ENCODE assay signal across 8 cellular contexts in the genomic region with DNA sequence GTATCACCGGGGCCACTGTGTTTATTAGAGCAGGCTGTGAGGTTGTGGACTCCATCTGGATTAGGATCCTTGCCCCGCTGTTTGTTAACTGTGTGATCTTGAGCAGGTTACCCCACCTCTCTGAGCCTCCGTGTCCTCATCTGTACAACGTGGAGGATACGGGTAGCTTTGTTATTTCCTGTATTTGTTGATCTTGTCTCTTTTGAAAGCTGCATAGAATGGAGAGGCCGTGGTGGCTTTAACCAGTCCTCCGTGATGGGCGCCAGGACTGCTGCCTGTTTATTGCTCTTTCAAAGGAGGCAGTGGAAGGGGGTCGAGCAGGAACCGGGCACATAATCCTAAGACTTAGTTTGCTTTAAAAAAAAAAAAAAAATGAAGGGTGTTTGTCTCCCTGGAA. TPM values are rescaled to one million over a fixed set of nuclear protein-coding genes. Genes with fewer than 3 reads are reported as not detected.
A peak's percentile ranks its signal among the peaks of the same experiment; 100 is the strongest.
DNase-seq lines count a peak whose midpoint lies in the region; ATAC-seq, FAIRE-seq and TF ChIP-seq lines count a peak whose summit lies in the region.

No MANE protein-coding gene starts in this region.

- peaks cover 8 to 20% of the 10 kb centered on the region in 2 donors for H3K36me3 Mint-ChIP-seq in CD4-positive, alpha-beta memory T cell
- H3K36me3 Mint-ChIP-seq in MCF 10A (ENCODE audit: insufficient read depth, unreplicated experiment) (peaks cover 15% of the 10 kb centered on the region), neural crest cell (ENCODE audit: low read depth) (peaks cover 5% of the 10 kb centered on the region)

- no peaks in the 10 kb centered on the region for H3K9me3 ChIP-seq in CD4-positive, alpha-beta memory T cell (ENCODE audit: control insufficient read depth in 1 of 2, low read length in 2 of 2)
- no peaks in the 10 kb centered on the region for H3K9me3 ChIP-seq in OCI-LY1 (ENCODE audit: low read length)

- intact Hi-C loops in CD4-positive, alpha-beta memory T cell (cut with micrococcal nuclease), result loop anchor here (1.0 kb wide), 2 partner anchors 112 to 141 kb away; a partner anchor contains a TSS
- intact Hi-C loops in MCF 10A (cut with micrococcal nuclease), result loop anchor here (1.0 to 5.0 kb wide), 4 partner anchors 23 to 140 kb away; a partner anchor contains a TSS

- H3K4me3 Mint-ChIP-seq in CD4-positive, alpha-beta memory T cell, result peak overlapping the region; percentile 12 to 83 (median 56)
- H3K4me3 Mint-ChIP-seq in MCF 10A (ENCODE audit: unreplicated experiment) (no peak overlapping the region), neural crest cell (no peak overlapping the region)

- POLR2A ChIA-PET in CD4-positive, alpha-beta memory T cell (lab: Charles Lee; ENCODE audit: partially characterized antibody), result interaction anchor here (0.7 to 3.3 kb wide), 5 partner anchors 16 to 141 kb away, joined by 3 to 26 read pairs (median 4); a partner anchor contains a TSS
- POLR2A ChIA-PET in MCF 10A (lab: Yijun Ruan, JAX), result interaction anchor here (0.6 to 2.5 kb wide), 17 partner anchors 20 to 140 kb away, joined by 3 to 22 read pairs (median 4); a partner anchor contains a TSS

- no TSS peak for BruUV-seq in MCF 10A (replicated peaks; lab: Mats Ljungman, UMichigan)

- peaks cover 0 to 5% (median 0%) of the 10 kb centered on the region in 8 donors for H3K9me3 Mint-ChIP-seq in CD4-positive, alpha-beta memory T cell
- H3K9me3 Mint-ChIP-seq in MCF 10A (ENCODE audit: unreplicated experiment) (no peaks in the 10 kb centered on the region), neural crest cell (peaks cover 4% of the 10 kb centered on the region)

- no peaks in the 10 kb centered on the region for H3K79me2 ChIP-seq in OCI-LY1 (ENCODE audit: insufficient read depth, low read length)

- no peak for FAIRE-seq in D721Med (lab: Jason Lieb, UNC)

- H3K4me2 ChIP-seq in OCI-LY1 (ENCODE audit: low read length), result peak overlapping the region; percentile 42

- H3F3A ChIP-seq in OCI-LY1 (ENCODE audit: insufficient read depth, low read length), result peaks cover 10% of the 10 kb centered on the region

- peak overlapping the region; percentile 82 to 96 (median 89) for H3K27ac Mint-ChIP-seq in CD4-positive, alpha-beta memory T cell
- peak overlapping the region; percentile 96 for H3K27ac Mint-ChIP-seq in MCF 10A (ENCODE audit: low read depth, unreplicated experiment)
- H3K27ac Mint-ChIP-seq in neural crest cell (ENCODE audit: unreplicated experiment), result peak overlapping the region; percentile 99

- H3K9me2 ChIP-seq in OCI-LY1 (ENCODE audit: low read depth, low read length), result no peaks in the 10 kb centered on the region

- CTCF ChIA-PET in CD4-positive, alpha-beta memory T cell (lab: Charles Lee; ENCODE audit: partially characterized antibody), result interaction anchor here (1.0 to 3.1 kb wide), 3 partner anchors 23 to 114 kb away, joined by 3 to 21 read pairs (median 10); a partner anchor contains a TSS
- CTCF ChIA-PET in MCF 10A (lab: Yijun Ruan, JAX), result interaction anchor here (0.6 to 6.3 kb wide), 18 partner anchors 8 to 665 kb away, joined by 3 to 60 read pairs (median 4); a partner anchor contains a TSS

- no peaks in the 10 kb centered on the region for H4K20me1 ChIP-seq in OCI-LY1 (ENCODE audit: insufficient read depth, low read length)

- no peak overlapping the region for H3K27ac ChIP-seq in CD4-positive, alpha-beta memory T cell (ENCODE audit: low read depth, low read length)
- H3K27ac ChIP-seq in OCI-LY1 (ENCODE audit: low read depth, low read length, poor library complexity, severe bottlenecking), result peak overlapping the region; percentile 95

- no peaks in the 10 kb centered on the region for H3K27me3 ChIP-seq in CD4-positive, alpha-beta memory T cell (ENCODE audit: insufficient read depth, low read length)
- no peaks in the 10 kb centered on the region for H3K27me3 ChIP-seq in OCI-LY1 (ENCODE audit: insufficient read depth, low read length)

- H3K4me1 Mint-ChIP-seq in CD4-positive, alpha-beta memory T cell, result peaks cover 16 to 32% (median 20%) of the 10 kb centered on the region in 4 donors
- H3K4me1 Mint-ChIP-seq in MCF 10A (ENCODE audit: insufficient read depth, unreplicated experiment), result peaks cover 16% of the 10 kb centered on the region
- H3K4me1 Mint-ChIP-seq in neural crest cell, result peaks cover 36% of the 10 kb centered on the region

- H3K27me3 Mint-ChIP-seq in CD4-positive, alpha-beta memory T cell, result no peaks in the 10 kb centered on the region
- H3K27me3 Mint-ChIP-seq in MCF 10A (ENCODE audit: insufficient read depth, unreplicated experiment), result no peaks in the 10 kb centered on the region
- no peaks in the 10 kb centered on the region for H3K27me3 Mint-ChIP-seq in neural crest cell (ENCODE audit: low read depth)

- TF ChIP-seq CTCF in OCI-LY1 (IDR thresholded peaks at IDR 0.05; ENCODE audit: low read length), result no peak
- TF ChIP-seq CTCF in MCF 10A (IDR thresholded peaks at IDR 0.05; ENCODE audit: unreplicated experiment), result no peak
- TF ChIP-seq CTCF in neural crest cell (conservative IDR thresholded peaks at IDR 0.05), result no peak
- no peak for TF ChIP-seq CTCF in D721Med (IDR thresholded peaks at IDR 0.05; ENCODE audit: insufficient read depth, missing control alignments)

- no peaks in the 10 kb centered on the region for H3K36me3 ChIP-seq in CD4-positive, alpha-beta memory T cell (ENCODE audit: insufficient read depth, low read length)
- peaks cover 10% of the 10 kb centered on the region; the same call in 1 of the 2 replicates for H3K36me3 ChIP-seq in OCI-LY1 (ENCODE audit: insufficient read depth, low read length)

- no peak overlapping the region for H2AFZ ChIP-seq in OCI-LY1 (ENCODE audit: low read length)

- ATAC-seq in HG03108 (IDR thresholded peaks at IDR 0.05; ENCODE audit: unreplicated experiment), result no peak

- H3K9ac ChIP-seq in OCI-LY1 (ENCODE audit: low read length), result peak overlapping the region; percentile 54

- peak in 1 of 5 donors; percentile 7 for DNase-seq in CD4-positive, alpha-beta memory T cell
- DNase-seq in MCF 10A (ENCODE audit: unreplicated experiment) (no peak), neural crest cell (ENCODE audit: low read depth, low spot score) (no peak), globus pallidus (ENCODE audit: low spot score) (no peak), T-helper 9 cell (no peak), D721Med (ENCODE audit: insufficient read length, low spot score) (no peak)

- peaks cover 15% of the 10 kb centered on the region for H3K4me1 ChIP-seq in CD4-positive, alpha-beta memory T cell (ENCODE audit: insufficient read depth, low read length)
- H3K4me1 ChIP-seq in OCI-LY1 (ENCODE audit: insufficient read depth, low read length, severe bottlenecking), result peaks cover 100% of the 10 kb centered on the region

- no peak overlapping the region for H3K4me3 ChIP-seq in CD4-positive, alpha-beta memory T cell (ENCODE audit: low read length in 2 of 2)
- peak overlapping the region; percentile 6 for H3K4me3 ChIP-seq in OCI-LY1 (ENCODE audit: low read depth, low read length, poor library complexity, severe bottlenecking)

RNA-seq across cellular contexts. Expression of a gene that starts 22.9 kb away (rescaled TPM):
- 10 to 100 TPM; 17.6 to 17.8 TPM for total RNA-seq in CD4-positive, alpha-beta memory T cell
- polyA plus RNA-seq in CD4-positive, alpha-beta memory T cell, result 10 to 100 TPM; 10.8 to 14.6 TPM
- total RNA-seq in MCF 10A (2022) (5.4 and 7.9 TPM in 2 replicates), neural crest cell (7.3 and 9.0 TPM in 2 replicates)

Comparison
In these comparisons a context has a peak if more than half of its experiments do, and no peak if none do; other contexts are left out.
1. H3K4me3 Mint-ChIP-seq: peak in CD4-positive, alpha-beta memory T cell (8 of 8); none in MCF 10A (single experiment) and neural crest cell (single experiment).
2. Peak in every context shown above with its lines, with median percentiles within 50 percentile points of each other: H3K27ac Mint-ChIP-seq.